1 cellular context compared by ENCODE assay signal in genomic region chr16:14562691-14563491, GRCh38.
TF ChIP-seq lines count a peak whose summit lies in the region.

No MANE protein-coding gene starts in this region.

TF ChIP-seq in HepG2, 621 proteins besides CTCF, POLR2A, EP300 and RAD21 (continued from another document and continues in another):
- peak; percentile 73 for TF ChIP-seq RERE (CRISPR knock-in tag; IDR thresholded peaks at IDR 0.05; ENCODE audit: low read depth)
- 0 out of 2 replicates have a peak, but pooled peaks have one; percentile 9 for TF ChIP-seq ONECUT2 (CRISPR knock-in tag; IDR thresholded peaks at IDR 0.05)
- peak; percentile 22; the same call in 1 of the 2 replicates for TF ChIP-seq DR1 (CRISPR knock-in tag; IDR thresholded peaks at IDR 0.05)
- peak; percentile 94; the same call in 1 of the 2 replicates for TF ChIP-seq SNAPC2 (CRISPR knock-in tag; IDR thresholded peaks at IDR 0.05)
- no peak for TF ChIP-seq ZNF235 (CRISPR knock-in tag; IDR thresholded peaks at IDR 0.05; ENCODE audit: borderline replicate concordance)
- peak; percentile 93 for TF ChIP-seq ERF (CRISPR knock-in tag; IDR thresholded peaks at IDR 0.05)
- TF ChIP-seq PHF5A (CRISPR knock-in tag; IDR thresholded peaks at IDR 0.05; ENCODE audit: low read depth, unreplicated experiment): peak; percentile 73
- TF ChIP-seq ZUFSP (CRISPR knock-in tag; IDR thresholded peaks at IDR 0.05; ENCODE audit: borderline replicate concordance): no peak
- TF ChIP-seq ZBTB38 (CRISPR knock-in tag; IDR thresholded peaks at IDR 0.05): peak; percentile 60; the same call in 1 of the 2 replicates
- no peak for TF ChIP-seq ZMAT5 (CRISPR knock-in tag; IDR thresholded peaks at IDR 0.05; ENCODE audit: borderline replicate concordance, low read depth)
- TF ChIP-seq KAT2B (IDR thresholded peaks at IDR 0.05; ENCODE audit: borderline replicate concordance, low read depth, low read length): no peak
- TF ChIP-seq THYN1 (CRISPR knock-in tag; IDR thresholded peaks at IDR 0.05; ENCODE audit: borderline replicate concordance, low read depth): no peak
- peak; percentile 77; the same call in 1 of the 2 replicates for TF ChIP-seq REPIN1 (CRISPR knock-in tag; IDR thresholded peaks at IDR 0.05; ENCODE audit: borderline replicate concordance, low read depth)
- no peak for TF ChIP-seq ZNF790 (CRISPR knock-in tag; IDR thresholded peaks at IDR 0.05; ENCODE audit: borderline replicate concordance)
- TF ChIP-seq HHEX (CRISPR knock-in tag; IDR thresholded peaks at IDR 0.05): peak; percentile 53; the same call in 1 of the 2 replicates
- peak; percentile 16 for TF ChIP-seq TBL1XR1 (IDR thresholded peaks at IDR 0.05; ENCODE audit: borderline replicate concordance, low read length, partially characterized antibody)
- TF ChIP-seq KDM5A (IDR thresholded peaks at IDR 0.05; ENCODE audit: borderline replicate concordance, low read length): peak; percentile 23; the same call in 1 of the 2 replicates
- peak; percentile 78; the same call in 1 of the 2 replicates for TF ChIP-seq ZNF205 (CRISPR knock-in tag; IDR thresholded peaks at IDR 0.05)
- TF ChIP-seq STAG1 (CRISPR knock-in tag; IDR thresholded peaks at IDR 0.05): peak; percentile 16; the same call in 1 of the 2 replicates
- no peak for TF ChIP-seq ZNF589 (CRISPR knock-in tag; conservative IDR thresholded peaks at IDR 0.05)
- no peak for TF ChIP-seq ATF7-NPFF (CRISPR knock-in tag; IDR thresholded peaks at IDR 0.05; ENCODE audit: low read depth)
- TF ChIP-seq TFDP2 (CRISPR knock-in tag; IDR thresholded peaks at IDR 0.05): peak; percentile 47; the same call in 1 of the 2 replicates
- TF ChIP-seq ZNF83 (CRISPR knock-in tag; IDR thresholded peaks at IDR 0.05; ENCODE audit: borderline replicate concordance): no peak
- TF ChIP-seq HIVEP1 (CRISPR knock-in tag; IDR thresholded peaks at IDR 0.05): no peak
- TF ChIP-seq ZHX1 (CRISPR knock-in tag; IDR thresholded peaks at IDR 0.05; ENCODE audit: low read depth): peak; percentile 84
- no peak for TF ChIP-seq ZNF382 (CRISPR knock-in tag; IDR thresholded peaks at IDR 0.05; ENCODE audit: borderline replicate concordance)
- TF ChIP-seq MAFG (CRISPR knock-in tag; IDR thresholded peaks at IDR 0.05): no peak
- peak; percentile 29 for TF ChIP-seq ZNF883 (CRISPR knock-in tag; IDR thresholded peaks at IDR 0.05; ENCODE audit: not compliant biosample characterization)
- no peak for TF ChIP-seq GATA4 (IDR thresholded peaks at IDR 0.05; ENCODE audit: borderline replicate concordance, low read depth)
- peak; percentile 87 for TF ChIP-seq MED1 (CRISPR knock-in tag; IDR thresholded peaks at IDR 0.05)
- peak; percentile 56; the same call in 1 of the 2 replicates for TF ChIP-seq ZMYM2 (CRISPR knock-in tag; IDR thresholded peaks at IDR 0.05)
- no peak for TF ChIP-seq NFYB (CRISPR knock-in tag; IDR thresholded peaks at IDR 0.05)
- no peak for TF ChIP-seq ZSCAN30 (CRISPR knock-in tag; IDR thresholded peaks at IDR 0.05)
- no peak for TF ChIP-seq KLF13 (CRISPR knock-in tag; IDR thresholded peaks at IDR 0.05)
- TF ChIP-seq CBX2 (IDR thresholded peaks at IDR 0.05; ENCODE audit: low read depth, low read length): no peak
- no peak for TF ChIP-seq CBX2 (CRISPR knock-in tag; IDR thresholded peaks at IDR 0.05; ENCODE audit: low read depth)
- TF ChIP-seq PCBP2 (optimal IDR thresholded peaks at IDR 0.05; ENCODE audit: low read depth, low read length, poor library complexity, severe bottlenecking): no peak
- TF ChIP-seq ATF6 (CRISPR knock-in tag; conservative IDR thresholded peaks at IDR 0.05): no peak
- no peak for TF ChIP-seq FOXA1 (IDR thresholded peaks at IDR 0.05)
- TF ChIP-seq FOXA1 (CRISPR knock-in tag; IDR thresholded peaks at IDR 0.05): peak; percentile 75; the same call in 1 of the 2 replicates
- TF ChIP-seq ZNF350 (CRISPR knock-in tag; IDR thresholded peaks at IDR 0.05; ENCODE audit: borderline replicate concordance, low read depth): no peak
- TF ChIP-seq PAWR (CRISPR knock-in tag; IDR thresholded peaks at IDR 0.05; ENCODE audit: borderline replicate concordance): no peak
- TF ChIP-seq HNF4A (CRISPR knock-in tag; IDR thresholded peaks at IDR 0.05): peak; percentile 100
- peak; percentile 68 for TF ChIP-seq PATZ1 (CRISPR knock-in tag; IDR thresholded peaks at IDR 0.05)
- TF ChIP-seq KMT2B (CRISPR knock-in tag; IDR thresholded peaks at IDR 0.05): peak; percentile 81; the same call in 1 of the 2 replicates
- peak; percentile 56; the same call in 1 of the 2 replicates for TF ChIP-seq ZNF362 (CRISPR knock-in tag; IDR thresholded peaks at IDR 0.05; ENCODE audit: borderline replicate concordance)
- TF ChIP-seq FOXP1 (IDR thresholded peaks at IDR 0.05): no peak
- peak; percentile 81 for TF ChIP-seq FOXP1 (CRISPR knock-in tag; IDR thresholded peaks at IDR 0.05)
- peak; percentile 98 for TF ChIP-seq ZNF124 (CRISPR knock-in tag; IDR thresholded peaks at IDR 0.05)
- TF ChIP-seq TARDBP (CRISPR knock-in tag; IDR thresholded peaks at IDR 0.05): peak; percentile 93; the same call in 1 of the 2 replicates
- TF ChIP-seq SP1 (IDR thresholded peaks at IDR 0.05): no peak
- TF ChIP-seq SP1 (CRISPR knock-in tag; IDR thresholded peaks at IDR 0.05): peak; percentile 43; the same call in 1 of the 2 replicates
- no peak; the same call in 1 of the 2 replicates for TF ChIP-seq ZNF777 (CRISPR knock-in tag; IDR thresholded peaks at IDR 0.05)
- TF ChIP-seq ZNF354B (CRISPR knock-in tag; IDR thresholded peaks at IDR 0.05): no peak
